Comparison of ENCODE assay signal across 11 cellular contexts in genomic region chrX:110699109-110699508, GRCh38.
DNase-seq lines count a peak whose midpoint lies in the region; ATAC-seq and TF ChIP-seq lines count a peak whose summit lies in the region.
"Had no signal": no experiment of that assay in that cellular context is flagged by ENCODE, and none has a peak within 500 bp of the region (broad histone marks: within the 10 kb centered on the region; RNA-seq: fewer than 3 reads in every experiment).

No MANE protein-coding gene starts in this region.

- H3K4me3 ChIP-seq in testis, result no peak overlapping the region

- DNase-seq in M059J (ENCODE audit: low read depth) (peak; percentile 62), non-pigmented ciliary epithelial cell (ENCODE audit: low read depth) (peak; percentile 3), WTC11 (ENCODE audit: low spot score) (no peak), testis (no peak), NCI-H524 treated with DMSO at 0.1 percent for 48 hours (lab: John Stamatoyannopoulos, UW) (no peak)
- DNase-seq: CD8-positive, alpha-beta T cell; head of caudate nucleus; NCI-H1436 treated with DMSO at 0.1 percent for 48 hours had no signal

- peak; percentile 44 for ATAC-seq in GM19043 (IDR thresholded peaks at IDR 0.05; ENCODE audit: low read depth, unreplicated experiment)
- peak; percentile 27 for ATAC-seq in HG02588 (IDR thresholded peaks at IDR 0.05; ENCODE audit: unreplicated experiment)
- no peak for ATAC-seq in WTC11
- ATAC-seq: CD8-positive, alpha-beta T cell had no signal

- no peak for TF ChIP-seq POLR2A in testis (IDR thresholded peaks at IDR 0.05)

- no peaks in the 10 kb centered on the region for H3K36me3 ChIP-seq in testis (ENCODE audit: low read depth, missing control alignments)

- CTCF ChIA-PET in WTC11 (lab: Charles Lee), result no interaction called here

- H3K4me1 Mint-ChIP-seq in WTC11, result no peaks in the 10 kb centered on the region
- H3K4me1 Mint-ChIP-seq: activated naive CD4-positive, alpha-beta T cell treated with anti-CD3 and anti-CD28 coated beads, Interleukin-2, amount 50 U/mL, for 24 hours had no signal

- H3K27ac Mint-ChIP-seq in WTC11, result no peak overlapping the region
- H3K27ac Mint-ChIP-seq: activated naive CD4-positive, alpha-beta T cell treated with anti-CD3 and anti-CD28 coated beads, Interleukin-2, amount 50 U/mL, for 24 hours; CD8-positive, alpha-beta T cell had no signal

- intact Hi-C loops in testis (cut with DNase I; ENCODE audit: low total_unique reads), result no loop called here

- H3K4me1 ChIP-seq in testis, result no peaks in the 10 kb centered on the region

- no peaks in the 10 kb centered on the region for H3K9me3 Mint-ChIP-seq in WTC11
- H3K9me3 Mint-ChIP-seq: activated naive CD4-positive, alpha-beta T cell treated with anti-CD3 and anti-CD28 coated beads, Interleukin-2, amount 50 U/mL, for 24 hours; CD8-positive, alpha-beta T cell had no signal

- POLR2A ChIA-PET in WTC11 (lab: Charles Lee), result no interaction called here

- H3K27ac ChIP-seq in testis, result no peak overlapping the region

- no peaks in the 10 kb centered on the region for H3K27me3 Mint-ChIP-seq in WTC11 (ENCODE audit: low read depth)

- H3K27me3 ChIP-seq in testis, result no peaks in the 10 kb centered on the region

- H3K36me3 Mint-ChIP-seq in WTC11, result no peaks in the 10 kb centered on the region
- H3K36me3 Mint-ChIP-seq: activated naive CD4-positive, alpha-beta T cell treated with anti-CD3 and anti-CD28 coated beads, Interleukin-2, amount 50 U/mL, for 24 hours; CD8-positive, alpha-beta T cell had no signal

- no peaks in the 10 kb centered on the region for H3K9me3 ChIP-seq in testis

- no peak overlapping the region for H3K4me3 Mint-ChIP-seq in WTC11
- H3K4me3 Mint-ChIP-seq: activated naive CD4-positive, alpha-beta T cell treated with anti-CD3 and anti-CD28 coated beads, Interleukin-2, amount 50 U/mL, for 24 hours; CD8-positive, alpha-beta T cell had no signal

- no peak for TF ChIP-seq CTCF in WTC11 (IDR thresholded peaks at IDR 0.05)
- TF ChIP-seq CTCF in testis (IDR thresholded peaks at IDR 0.05), result no peak

TF ChIP-seq in WTC11, 78 proteins besides CTCF, POLR2A, EP300 and RAD21:
- TF ChIP-seq ERG (CRISPR knock-in tag; IDR thresholded peaks at IDR 0.05) (no peak), ZNF396 (CRISPR knock-in tag; IDR thresholded peaks at IDR 0.05; ENCODE audit: borderline replicate concordance) (no peak), NR2C2 (CRISPR knock-in tag; IDR thresholded peaks at IDR 0.05) (no peak), ZNF423 (CRISPR knock-in tag; IDR thresholded peaks at IDR 0.05) (no peak), FOXJ3 (CRISPR knock-in tag; IDR thresholded peaks at IDR 0.05; ENCODE audit: borderline replicate concordance) (no peak), STAT6 (CRISPR knock-in tag; conservative IDR thresholded peaks at IDR 0.05; ENCODE audit: low read depth) (no peak), PRDM15 (CRISPR knock-in tag; IDR thresholded peaks at IDR 0.05) (no peak), ZNF671 (CRISPR knock-in tag; IDR thresholded peaks at IDR 0.05) (no peak)

Comparison
In these comparisons a context has a peak if more than half of its experiments do, and no peak if none do; other contexts are left out.
1. DNase-seq: peak in M059J (single experiment) and non-pigmented ciliary epithelial cell (single experiment); none in WTC11 (single experiment), testis (single experiment) and NCI-H524 treated with DMSO at 0.1 percent for 48 hours (single experiment).